18 cellular contexts compared by ENCODE assay signal in genomic region chr10:119358140-119358512, GRCh38.
"Had no signal": no experiment of that assay in that cellular context is flagged by ENCODE, and none has a peak within 500 bp of the region (broad histone marks: within the 10 kb centered on the region; RNA-seq: fewer than 3 reads in every experiment).

No MANE protein-coding gene starts in this region.

- H3K27me3 Mint-ChIP-seq: activated CD8-positive, alpha-beta T cell treated with anti-CD3 and anti-CD28 coated beads for 36 hours; natural killer cell treated with Interleukin-12 subunit alpha and Interleukin-12 subunit beta and Interleukin-15 and Interleukin-18, amount 100 ng/mL, for 72 hours had no signal

- H3K4me3 ChIP-seq: adrenal gland, cardiac muscle cell, gastroesophageal sphincter, hepatocyte, left lung, smooth muscle cell had no signal

- H2AFZ ChIP-seq: hepatocyte had no signal

- H3K27me3 ChIP-seq: adrenal gland, cardiac muscle cell, gastroesophageal sphincter, hepatocyte, left lung had no signal

- H3K27ac Mint-ChIP-seq: activated CD8-positive, alpha-beta T cell treated with anti-CD3 and anti-CD28 coated beads for 36 hours; WTC11 had no signal

- H3K27ac ChIP-seq: adrenal gland, cardiac muscle cell, hepatocyte, left lung had no signal

- H3K4me1 Mint-ChIP-seq: WTC11 had no signal

- ATAC-seq: activated CD8-positive, alpha-beta T cell treated with anti-CD3 and anti-CD28 coated beads for 36 hours; activated T-cell treated with anti-CD3 and anti-CD28 coated beads, Interleukin-2, amount 50 U/mL, for 4 hours; gastroesophageal sphincter; left lung; WTC11 had no signal

- H3K4me2 ChIP-seq: hepatocyte, smooth muscle cell had no signal

- H3K4me3 Mint-ChIP-seq: activated CD8-positive, alpha-beta T cell treated with anti-CD3 and anti-CD28 coated beads for 36 hours; activated T-cell treated with anti-CD3 and anti-CD28 coated beads, Interleukin-2, amount 50 U/mL, for 4 hours; natural killer cell treated with Interleukin-12 subunit alpha and Interleukin-12 subunit beta and Interleukin-15 and Interleukin-18, amount 100 ng/mL, for 72 hours; WTC11 had no signal

- DNase-seq: activated CD4-positive, alpha-beta T cell treated with anti-CD3 and anti-CD28 coated beads for 48 hours; activated CD8-positive, alpha-beta T cell treated with anti-CD3 and anti-CD28 coated beads for 36 hours; activated effector memory CD4-positive, alpha-beta T cell treated with Interleukin-2 at 50 U/mL for 16 hours; activated naive CD4-positive, alpha-beta T cell treated with anti-CD3 and anti-CD28 coated beads, Interleukin-2, amount 50 U/mL, for 16 hours; activated T-cell treated with anti-CD3 and anti-CD28 coated beads, Interleukin-2, amount 50 U/mL, for 4 hours; adrenal gland; erythroblast; islet precursor cell; left lung; mesendoderm; nucleus accumbens; T-helper 2 cell had no signal

- H3K36me3 ChIP-seq: adrenal gland, cardiac muscle cell, gastroesophageal sphincter, left lung had no signal
